ENCODE assay signal across 16 cellular contexts in genomic region chr1:36733748-36734147, GRCh38.
DNase-seq lines count a peak whose midpoint lies in the region; ATAC-seq and TF ChIP-seq lines count a peak whose summit lies in the region.
"Had no signal": no experiment of that assay in that cellular context is flagged by ENCODE, and none has a peak within 500 bp of the region (broad histone marks: within the 10 kb centered on the region; RNA-seq: fewer than 3 reads in every experiment).

No MANE protein-coding gene starts in this region.

- dilution Hi-C loops in IMR-90 (cut with HindIII; ENCODE audit: low sequenced_read_pairs, unreplicated experiment), result no loop called here

- H4K8ac ChIP-seq in IMR-90 (ENCODE audit: low read depth in 2 of 2, low read length in 2 of 2), result no peak overlapping the region

- no peak overlapping the region for H2BK120ac ChIP-seq in IMR-90 (ENCODE audit: low read depth, low read length)

- no TSS peak for BruUV-seq in IMR-90 (replicated peaks; lab: Mats Ljungman, UMichigan)

- no peak overlapping the region for H2AK9ac ChIP-seq in IMR-90 (replicated peaks; ENCODE audit: low read depth, low read length, poor library complexity)

- H3K9me1 ChIP-seq in IMR-90 (ENCODE audit: insufficient read depth, low read length), result no peaks in the 10 kb centered on the region

- no peaks in the 10 kb centered on the region for H3K9me3 ChIP-seq in IMR-90 (ENCODE audit: control insufficient read depth, insufficient read depth, low read length)

- no peak for ATAC-seq in IMR-90 (ENCODE audit: low read depth)
- ATAC-seq: GM23338, HCT116 had no signal

- H2BK20ac ChIP-seq in IMR-90 (ENCODE audit: low read depth, low read length), result no peak overlapping the region

- H3K4me1 ChIP-seq in IMR-90 (ENCODE audit: control insufficient read depth, insufficient read depth, low read length), result no peaks in the 10 kb centered on the region

- intact Hi-C loops in IMR-90 (cut with micrococcal nuclease), result no loop called here

- CTCF ChIA-PET in IMR-90 (lab: Yijun Ruan, JAX), result no interaction called here

- no peak overlapping the region for H3K4me3 ChIP-seq in IMR-90 (ENCODE audit: insufficient read depth, low read depth, low read length)
- H3K4me3 ChIP-seq: GM23338 had no signal

- TF ChIP-seq RAD21 in IMR-90 (IDR thresholded peaks at IDR 0.05; ENCODE audit: low read length), result no peak

- H2AK5ac ChIP-seq in IMR-90 (ENCODE audit: low read depth, low read length), result no peak overlapping the region

- no peak overlapping the region for H3K27ac ChIP-seq in IMR-90 (ENCODE audit: insufficient read depth, low read length)

- POLR2A ChIA-PET in IMR-90 (lab: Charles Lee; ENCODE audit: unreplicated experiment), result no interaction called here

- H3K27me3 ChIP-seq in IMR-90 (ENCODE audit: control insufficient read depth, insufficient read depth, low read length), result peaks cover 6% of the 10 kb centered on the region; the same call in 1 of the 2 replicates

- no peak overlapping the region for H3K4me3 Mint-ChIP-seq in type B pancreatic cell
- H3K4me3 Mint-ChIP-seq: B cell; CD4-positive, alpha-beta memory T cell; GM23338; H9 had no signal

- no peak overlapping the region for H3K9ac ChIP-seq in IMR-90 (ENCODE audit: low read depth, low read length)

- H4K5ac ChIP-seq in IMR-90 (ENCODE audit: low read depth, low read length), result no peak overlapping the region

- in situ Hi-C loops in IMR-90 (cut with MboI; ENCODE audit: low sequenced_read_pairs) (no loop called here), ACHN (cut with HindIII; ENCODE audit: low pct_ligation_motif_present, low pct_unique_long_range_greater_than_20kb, low sequenced_read_pairs) (no loop called here)

- H2BK5ac ChIP-seq in IMR-90 (ENCODE audit: low read depth, low read length, poor library complexity, severe bottlenecking), result no peak overlapping the region

- no peak overlapping the region for H3K23ac ChIP-seq in IMR-90 (ENCODE audit: low read depth, low read length)

- peak overlapping the region; percentile 11 for H2AFZ ChIP-seq in IMR-90 (replicated peaks; ENCODE audit: low read length, poor library complexity)
- H2AFZ ChIP-seq: GM23338 had no signal

- no peaks in the 10 kb centered on the region for H3K36me3 ChIP-seq in IMR-90 (ENCODE audit: control insufficient read depth, insufficient read depth, low read length)

- peaks cover 69% of the 10 kb centered on the region for H3K27me3 Mint-ChIP-seq in type B pancreatic cell

- no peak overlapping the region for H3K14ac ChIP-seq in IMR-90 (replicated peaks; ENCODE audit: low read depth, low read length)

- no peaks in the 10 kb centered on the region for H3K36me3 Mint-ChIP-seq in type B pancreatic cell
- H3K36me3 Mint-ChIP-seq: CD4-positive, alpha-beta memory T cell had no signal

- no peak for TF ChIP-seq POLR2A in IMR-90 (IDR thresholded peaks at IDR 0.05; ENCODE audit: low read depth, low read length)

- no peak for TF ChIP-seq CTCF in IMR-90 (conservative IDR thresholded peaks at IDR 0.05; ENCODE audit: low read depth, low read length)
- no peak for TF ChIP-seq CTCF in type B pancreatic cell (conservative IDR thresholded peaks at IDR 0.05)

- no peaks in the 10 kb centered on the region for H3K9me3 Mint-ChIP-seq in type B pancreatic cell
- H3K9me3 Mint-ChIP-seq: CD4-positive, alpha-beta memory T cell; GM23338; H9 had no signal

- DNase-seq in IMR-90 (no peak), islet precursor cell (peak; percentile 22), type B pancreatic cell (ENCODE audit: extremely low spot score, unreplicated experiment) (peak; percentile 22), ACHN (no peak), DMS53 treated with DMSO at 0.1 percent for 48 hours (lab: John Stamatoyannopoulos, UW; ENCODE audit: unreplicated experiment) (no peak), NCI-H2081 treated with DMSO at 0.1 percent for 48 hours (lab: John Stamatoyannopoulos, UW) (no peak)
- DNase-seq: C1 segment of cervical spinal cord; Calu3; CD4-positive, alpha-beta memory T cell; COR-L47; DMS53; DND-41; H9 had no signal

- no peaks in the 10 kb centered on the region for H4K20me1 ChIP-seq in IMR-90 (ENCODE audit: insufficient read depth, low read length)

- no peak overlapping the region for H2BK15ac ChIP-seq in IMR-90 (ENCODE audit: low read depth, low read length)

- H3K18ac ChIP-seq in IMR-90 (ENCODE audit: low read depth, low read length), result no peak overlapping the region

- no peaks in the 10 kb centered on the region for H3K4me1 Mint-ChIP-seq in type B pancreatic cell (ENCODE audit: unreplicated experiment)
- H3K4me1 Mint-ChIP-seq: B cell; CD4-positive, alpha-beta memory T cell had no signal

- no CpG with 5 or more reads among the region's 1 CpG for WGBS in IMR-90 (ENCODE audit: extremely low coverage in 2 of 2, insufficient read length in 1 of 2), 2 experiments

- H3K79me1 ChIP-seq in IMR-90 (ENCODE audit: low read depth in 1 of 2, low read length in 2 of 2), result no peaks in the 10 kb centered on the region

- H3K4me2 ChIP-seq in IMR-90 (ENCODE audit: low read depth, low read length), result no peak overlapping the region
- H3K4me2 ChIP-seq: GM23338 had no signal

- H3K56ac ChIP-seq in IMR-90 (ENCODE audit: extremely low read depth, insufficient read depth, low read length), result no peak overlapping the region

- H3K4ac ChIP-seq in IMR-90 (ENCODE audit: low read depth, low read length), result no peak overlapping the region

- no peak overlapping the region for H4K91ac ChIP-seq in IMR-90 (ENCODE audit: insufficient read depth, low read depth, low read length)

- H3K27ac Mint-ChIP-seq in type B pancreatic cell, result no peak overlapping the region
- H3K27ac Mint-ChIP-seq: B cell; CD4-positive, alpha-beta memory T cell; GM23338 had no signal

TF ChIP-seq in IMR-90, 13 proteins besides CTCF, POLR2A, EP300 and RAD21:
- TF ChIP-seq USF2 (IDR thresholded peaks at IDR 0.05; ENCODE audit: low read depth, low read length) (no peak), CEBPB (IDR thresholded peaks at IDR 0.05; ENCODE audit: low read depth, low read length) (no peak), MXI1 (IDR thresholded peaks at IDR 0.05; ENCODE audit: borderline replicate concordance, low read depth, low read length) (no peak), RCOR1 (IDR thresholded peaks at IDR 0.05; ENCODE audit: insufficient replicate concordance, low read length) (no peak), BHLHE40 (IDR thresholded peaks at IDR 0.05; ENCODE audit: low read depth, low read length) (no peak), MAFK (IDR thresholded peaks at IDR 0.05; ENCODE audit: low read depth, low read length) (no peak), CHD1 (IDR thresholded peaks at IDR 0.05; ENCODE audit: low read depth, low read length) (no peak), NFE2L2 (IDR thresholded peaks at IDR 0.05; ENCODE audit: low read depth, low read length) (no peak), FOS (IDR thresholded peaks at IDR 0.05; ENCODE audit: low read depth, low read length) (no peak), SMC3 (IDR thresholded peaks at IDR 0.05; ENCODE audit: low read depth, low read length) (no peak), MAZ (IDR thresholded peaks at IDR 0.05; ENCODE audit: borderline replicate concordance, low read depth, low read length) (no peak), RFX5 (IDR thresholded peaks at IDR 0.05; ENCODE audit: low read depth, low read length) (no peak)
- TF ChIP-seq, protein P1, sequence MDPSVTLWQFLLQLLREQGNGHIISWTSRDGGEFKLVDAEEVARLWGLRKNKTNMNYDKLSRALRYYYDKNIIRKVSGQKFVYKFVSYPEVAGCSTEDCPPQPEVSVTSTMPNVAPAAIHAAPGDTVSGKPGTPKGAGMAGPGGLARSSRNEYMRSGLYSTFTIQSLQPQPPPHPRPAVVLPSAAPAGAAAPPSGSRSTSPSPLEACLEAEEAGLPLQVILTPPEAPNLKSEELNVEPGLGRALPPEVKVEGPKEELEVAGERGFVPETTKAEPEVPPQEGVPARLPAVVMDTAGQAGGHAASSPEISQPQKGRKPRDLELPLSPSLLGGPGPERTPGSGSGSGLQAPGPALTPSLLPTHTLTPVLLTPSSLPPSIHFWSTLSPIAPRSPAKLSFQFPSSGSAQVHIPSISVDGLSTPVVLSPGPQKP (IDR thresholded peaks at IDR 0.05; ENCODE audit: borderline replicate concordance, low read depth, low read length), result no peak

Comparison
In these comparisons a context has a peak if more than half of its experiments do, and no peak if none do; other contexts are left out.
1. DNase-seq: peak in islet precursor cell (single experiment) and type B pancreatic cell (single experiment); none in IMR-90 (single experiment), ACHN (single experiment), DMS53 treated with DMSO at 0.1 percent for 48 hours (single experiment) and NCI-H2081 treated with DMSO at 0.1 percent for 48 hours (single experiment).